In the genomic region with DNA sequence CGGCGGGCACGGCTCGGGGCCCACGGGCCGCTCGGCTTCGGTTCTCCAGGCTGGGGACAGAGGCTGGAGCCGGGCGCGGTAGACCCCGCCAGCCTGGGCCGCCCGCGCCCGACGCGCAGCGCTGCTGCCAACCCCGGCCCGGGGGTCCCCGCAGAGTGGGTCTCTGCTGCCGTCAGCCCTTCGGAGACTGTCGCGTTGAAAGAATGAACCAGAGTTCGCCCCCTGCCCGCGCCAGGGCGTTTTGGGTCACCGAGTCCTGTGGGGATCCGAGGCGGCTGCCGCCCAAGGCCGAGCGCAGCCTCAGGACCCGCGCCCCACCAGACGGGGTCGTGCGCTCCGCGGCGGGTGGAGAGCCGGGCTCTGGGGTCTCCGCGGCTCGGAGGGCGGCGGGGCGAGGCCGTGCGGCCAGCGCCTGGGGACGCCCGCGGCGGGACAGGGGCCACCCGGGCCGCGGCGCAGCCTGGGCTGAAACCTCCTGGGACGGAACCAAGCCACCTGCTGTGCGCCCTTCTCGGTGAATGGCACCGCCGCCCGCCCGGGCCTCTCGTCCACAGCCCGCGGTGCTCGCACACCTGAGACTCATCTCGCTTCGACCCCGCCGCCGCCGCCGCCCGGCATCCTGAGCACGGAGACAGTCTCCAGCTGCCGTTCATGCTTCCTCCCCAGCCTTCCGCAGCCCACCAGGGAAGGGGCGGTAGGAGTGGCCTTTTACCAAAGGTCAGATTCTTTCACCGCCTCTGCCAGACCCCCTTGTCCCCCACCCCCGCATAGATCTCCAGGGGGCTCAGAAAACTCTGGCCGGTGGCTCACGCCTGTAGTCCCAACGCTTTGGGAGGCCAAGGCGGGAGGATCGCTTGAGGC, we compare ENCODE assay signal across 1 cellular context.
TF ChIP-seq lines count a peak whose summit lies in the region.

No MANE protein-coding gene starts in this region.

TF ChIP-seq in HEK293, 187 proteins besides CTCF, POLR2A, EP300 and RAD21 (continued from another document):
- TF ChIP-seq ZNF558 (tag by site-specific recombination; IDR thresholded peaks at IDR 0.05) (no peak), ZNF580 (tag by site-specific recombination; IDR thresholded peaks at IDR 0.05) (no peak)
- TF ChIP-seq, protein P1, sequence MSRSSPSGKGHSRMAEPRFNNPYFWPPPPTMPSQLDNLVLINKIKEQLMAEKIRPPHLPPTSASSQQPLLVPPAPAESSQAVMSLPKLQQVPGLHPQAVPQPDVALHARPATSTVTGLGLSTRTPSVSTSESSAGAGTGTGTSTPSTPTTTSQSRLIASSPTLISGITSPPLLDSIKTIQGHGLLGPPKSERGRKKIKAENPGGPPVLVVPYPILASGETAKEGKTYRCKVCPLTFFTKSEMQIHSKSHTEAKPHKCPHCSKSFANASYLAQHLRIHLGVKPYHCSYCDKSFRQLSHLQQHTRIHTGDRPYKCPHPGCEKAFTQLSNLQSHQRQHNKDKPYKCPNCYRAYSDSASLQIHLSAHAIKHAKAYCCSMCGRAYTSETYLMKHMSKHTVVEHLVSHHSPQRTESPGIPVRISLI (tag by site-specific recombination; IDR thresholded peaks at IDR 0.05), result no peak
TF ChIP-seq in HEK293: peak in this region for 0.
